Comparison of ENCODE assay signal across 8 cellular contexts in the genomic region with DNA sequence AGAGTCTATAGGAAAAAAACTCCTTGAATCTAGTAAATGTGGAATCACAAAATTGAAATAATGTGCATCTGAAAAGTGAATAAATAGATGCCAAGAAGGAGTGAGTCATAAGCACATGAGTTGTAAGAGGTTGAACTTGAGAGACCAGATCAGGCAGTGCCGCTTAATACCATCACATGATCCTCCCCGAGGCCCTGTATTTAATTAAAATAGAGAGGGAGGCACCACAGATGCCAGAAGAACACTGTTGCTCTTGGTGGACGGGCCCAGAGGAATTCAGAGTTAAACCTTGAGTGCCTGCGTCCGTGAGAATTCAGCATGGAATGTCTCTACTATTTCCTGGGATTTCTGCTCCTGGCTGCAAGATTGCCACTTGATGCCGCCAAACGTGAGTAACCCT. TPM values are rescaled to one million over a fixed set of nuclear protein-coding genes. Genes with fewer than 3 reads are reported as not detected.
A peak's percentile ranks its signal among the peaks of the same experiment; 100 is the strongest.
DNase-seq lines count a peak whose midpoint lies in the region; ATAC-seq lines count a peak whose summit lies in the region.

A gene (plus strand): TSS at position 236 of the 400 bp plus-strand sequence. CDS start 83 bp downstream, at position 319.

- intact Hi-C loops in activated CD4-positive, alpha-beta memory T cell treated with anti-CD3 and anti-CD28 coated beads for 36 hours (cut with micrococcal nuclease): no loop called here

- no peak for ATAC-seq in HG03469 (IDR thresholded peaks at IDR 0.05; ENCODE audit: unreplicated experiment)

- CTCF ChIA-PET in activated CD4-positive, alpha-beta memory T cell treated with anti-CD3 and anti-CD28 coated beads for 36 hours (lab: Charles Lee): no interaction called here

- H3K4me1 ChIP-seq in iPS-15b (ENCODE audit: control insufficient read depth, insufficient read depth, low read length): peaks cover 12% of the 10 kb centered on the region

- no peaks in the 10 kb centered on the region for H3K36me3 ChIP-seq in iPS-15b (ENCODE audit: control insufficient read depth, insufficient read depth, low read length)

- peaks cover 53% of the 10 kb centered on the region for H3K27me3 Mint-ChIP-seq in activated CD4-positive, alpha-beta memory T cell treated with anti-CD3 and anti-CD28 coated beads for 36 hours

- peaks cover 25% of the 10 kb centered on the region for H3K27me3 ChIP-seq in iPS-15b (ENCODE audit: control insufficient read depth, insufficient read depth, low read length)

- no peaks in the 10 kb centered on the region for H3K9me3 ChIP-seq in iPS-15b (ENCODE audit: control insufficient read depth, insufficient read depth, low read length)

- H3K4me3 Mint-ChIP-seq in activated CD4-positive, alpha-beta memory T cell treated with anti-CD3 and anti-CD28 coated beads for 36 hours: no peak within 1 kb of the TSS

- peak within 1 kb of the TSS; percentile 61 to 94 (median 85) for H3K27ac ChIP-seq in skin epidermis

- DNase-seq in GOT3 (lab: John Stamatoyannopoulos, UW): peak; percentile 38
- DNase-seq in astrocyte of the hippocampus (ENCODE audit: low read depth, low spot score): peak; percentile 76
- DNase-seq in activated CD4-positive, alpha-beta memory T cell treated with anti-CD3 and anti-CD28 coated beads for 36 hours: no peak
- no peak for DNase-seq in cortex of kidney (lab: John Stamatoyannopoulos, UW)
- DNase-seq in midbrain (lab: John Stamatoyannopoulos, UW): no peak

- H3K36me3 Mint-ChIP-seq in activated CD4-positive, alpha-beta memory T cell treated with anti-CD3 and anti-CD28 coated beads for 36 hours: no peaks in the 10 kb centered on the region

- H3K27ac Mint-ChIP-seq in activated CD4-positive, alpha-beta memory T cell treated with anti-CD3 and anti-CD28 coated beads for 36 hours: no peak within 1 kb of the TSS

- POLR2A ChIA-PET in activated CD4-positive, alpha-beta memory T cell treated with anti-CD3 and anti-CD28 coated beads for 36 hours (lab: Charles Lee): no interaction called here

- H3K9me3 Mint-ChIP-seq in activated CD4-positive, alpha-beta memory T cell treated with anti-CD3 and anti-CD28 coated beads for 36 hours: no peaks in the 10 kb centered on the region

- H3K4me3 ChIP-seq in iPS-15b (ENCODE audit: low read depth, low read length) (peak within 1 kb of the TSS; percentile 53), skin epidermis (peak within 1 kb of the TSS; percentile 33 to 62 (median 48))

- H3K9ac ChIP-seq in iPS-15b (ENCODE audit: low read depth, low read length): peak within 1 kb of the TSS; percentile 70

- H3K4me1 Mint-ChIP-seq in activated CD4-positive, alpha-beta memory T cell treated with anti-CD3 and anti-CD28 coated beads for 36 hours (ENCODE audit: low read depth): peaks cover 5% of the 10 kb centered on the region

RNA-seq across cellular contexts. Expression of the gene that starts here (rescaled TPM):
- under 1 TPM in 1 of 2 experiments, not detected in 1; 0.43 TPM for total RNA-seq in activated CD4-positive, alpha-beta memory T cell treated with anti-CD3 and anti-CD28 coated beads for 36 hours

Comparison
In these comparisons a context has a peak if more than half of its experiments do, and no peak if none do; other contexts are left out.
1. DNase-seq: peak in GOT3 (single experiment) and astrocyte of the hippocampus (single experiment); none in activated CD4-positive, alpha-beta memory T cell treated with anti-CD3 and anti-CD28 coated beads for 36 hours (single experiment), cortex of kidney (single experiment) and midbrain (single experiment).